ENCODE assay signal across 14 cellular contexts in the genomic region with DNA sequence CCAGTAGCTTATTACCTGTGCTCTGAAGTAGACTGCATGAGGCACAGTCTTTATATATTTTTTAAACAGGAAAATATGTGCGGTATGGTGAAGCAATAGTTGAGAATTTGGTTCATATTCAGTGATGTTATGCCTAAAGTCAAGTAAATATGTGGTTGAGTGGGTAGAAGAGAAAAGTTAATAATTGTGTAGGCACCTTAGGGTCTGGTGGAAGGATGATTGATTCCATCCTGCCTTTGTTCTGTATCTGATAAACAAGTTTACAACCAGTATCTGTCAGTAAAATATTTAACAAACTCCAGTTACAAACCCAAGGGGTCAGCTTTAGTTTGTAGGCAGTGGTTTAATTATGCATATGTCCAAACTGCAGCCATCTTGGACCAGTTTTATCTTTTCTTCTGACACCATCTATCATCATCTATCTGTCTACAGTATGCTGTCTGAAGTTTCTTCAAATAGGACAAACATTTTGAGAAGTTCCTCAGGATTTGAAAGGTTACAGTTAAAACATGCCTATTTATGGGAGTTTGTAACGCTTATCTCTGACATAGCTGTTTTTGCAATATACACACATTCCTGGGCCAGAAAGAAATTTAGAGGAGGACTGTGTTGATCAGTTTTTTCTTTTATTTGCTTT. TPM values are rescaled to one million over a fixed set of nuclear protein-coding genes. Genes with fewer than 3 reads are reported as not detected.
DNase-seq lines count a peak whose midpoint lies in the region; ATAC-seq, FAIRE-seq and TF ChIP-seq lines count a peak whose summit lies in the region.
"Had no signal": no experiment of that assay in that cellular context is flagged by ENCODE, and none has a peak within 500 bp of the region (broad histone marks: within the 10 kb centered on the region; RNA-seq: fewer than 3 reads in every experiment).

No MANE protein-coding gene starts in this region.

- H3K4me2 ChIP-seq in A549 (peak overlapping the region; percentile 90; the same call in 1 of the 3 replicates), endothelial cell of umbilical vein (ENCODE audit: insufficient read depth, low read length) (no peak overlapping the region)

- H3K36me3 ChIP-seq in endothelial cell of umbilical vein (ENCODE audit: control insufficient read depth in 2 of 2, extremely low read depth in 1 of 2, insufficient read depth in 2 of 2, low read length in 2 of 2), result no peaks in the 10 kb centered on the region
- H3K36me3 ChIP-seq: upper lobe of left lung had no signal

- no peak overlapping the region for H2AFZ ChIP-seq in endothelial cell of umbilical vein (ENCODE audit: low read depth, low read length)

- intact Hi-C loops in endothelial cell of umbilical vein (cut with micrococcal nuclease), result no loop called here

- no peak overlapping the region for H3K9ac ChIP-seq in endothelial cell of umbilical vein (replicated peaks; ENCODE audit: extremely low read depth, insufficient read depth, low read length)

- H3K9me1 ChIP-seq in endothelial cell of umbilical vein (replicated peaks; ENCODE audit: control insufficient read depth, extremely low read depth, insufficient read depth, low read length), result no peaks in the 10 kb centered on the region

- no peak for TF ChIP-seq EP300 in A549 (IDR thresholded peaks at IDR 0.05)

- ATAC-seq in A549 (no peak), GM18907 (IDR thresholded peaks at IDR 0.05; ENCODE audit: unreplicated experiment) (peak; percentile 56), HG03139 (IDR thresholded peaks at IDR 0.05; ENCODE audit: unreplicated experiment) (peak; percentile 48), GM21576 (IDR thresholded peaks at IDR 0.05; ENCODE audit: unreplicated experiment) (no peak)
- ATAC-seq: activated CD4-positive, CD25-positive, alpha-beta regulatory T cell treated with anti-CD3 and anti-CD28 coated beads, Interleukin-2, amount 50 U/mL, for 24 hours; HCT116 had no signal

- H4K20me1 ChIP-seq in endothelial cell of umbilical vein (replicated peaks; ENCODE audit: control insufficient read depth, extremely low read depth, insufficient read depth, low read length), result peaks cover 14% of the 10 kb centered on the region

- H3K27ac ChIP-seq in A549 (no peak overlapping the region), endothelial cell of umbilical vein (ENCODE audit: insufficient read depth, low read depth, low read length) (no peak overlapping the region)
- H3K27ac ChIP-seq: upper lobe of left lung had no signal

- TF ChIP-seq CTCF in A549 (IDR thresholded peaks at IDR 0.05), result no peak
- no peak for TF ChIP-seq CTCF in endothelial cell of umbilical vein (IDR thresholded peaks at IDR 0.05; ENCODE audit: extremely low read depth in 1 of 2, insufficient read depth in 1 of 2, low read depth in 1 of 2, low read length in 2 of 2)

- TF ChIP-seq POLR2A in A549 (IDR thresholded peaks at IDR 0.05; ENCODE audit: low read length), result no peak
- no peak for TF ChIP-seq POLR2A in endothelial cell of umbilical vein (IDR thresholded peaks at IDR 0.05; ENCODE audit: low read depth, low read length)

- H3K9me3 ChIP-seq in A549 (no peaks in the 10 kb centered on the region), endothelial cell of umbilical vein (replicated peaks; ENCODE audit: control insufficient read depth, insufficient read depth, low read length) (no peaks in the 10 kb centered on the region)
- H3K9me3 ChIP-seq: upper lobe of left lung had no signal

- peaks cover 99% of the 10 kb centered on the region for H3K79me2 ChIP-seq in endothelial cell of umbilical vein (ENCODE audit: control insufficient read depth, insufficient read depth, low read length)

- no peaks in the 10 kb centered on the region for H3K27me3 ChIP-seq in endothelial cell of umbilical vein (ENCODE audit: control insufficient read depth in 2 of 2, insufficient read depth in 2 of 2, low read length in 2 of 2)
- H3K27me3 ChIP-seq: upper lobe of left lung had no signal

- POLR2A ChIA-PET in A549 (lab: Yijun Ruan, JAX), result no interaction called here
- POLR2A ChIA-PET in endothelial cell of umbilical vein (lab: Charles Lee), result no interaction called here

- no peak for FAIRE-seq in A549 (lab: Jason Lieb, UNC)
- no peak for FAIRE-seq in endothelial cell of umbilical vein (lab: Jason Lieb, UNC)

- H3K4me1 ChIP-seq in A549 (peaks cover 50% of the 10 kb centered on the region), endothelial cell of umbilical vein (ENCODE audit: control insufficient read depth, extremely low read depth, insufficient read depth, low read length) (peaks cover 32% of the 10 kb centered on the region)

- CTCF ChIA-PET in A549 (lab: Yijun Ruan, JAX), result interaction anchor here (1.1 kb wide), 1 partner anchor 44 kb away, joined by 3 read pairs; no protein-coding TSS in a partner anchor
- CTCF ChIA-PET in endothelial cell of umbilical vein (lab: Charles Lee), result no interaction called here

- WGBS in A549 (ENCODE audit: missing lambda C conversion rate), result 87% methylated on average over 2 of the region's 2 CpGs

- dilution Hi-C loops in endothelial cell of umbilical vein (cut with MboI; ENCODE audit: extremely low pct_ligation_motif_present, low sequenced_read_pairs), result no loop called here

- BruUV-seq in endothelial cell of umbilical vein (replicated peaks; lab: Mats Ljungman, UMichigan), result no TSS peak

- DNase-seq in A549 (ENCODE audit: low read depth in 1 of 2, low spot score in 1 of 2) (no peak), endothelial cell of umbilical vein (ENCODE audit: low read depth, low spot score) (peak; percentile 31), CD1c-positive myeloid dendritic cell (ENCODE audit: extremely low spot score) (no peak), GF-D8 (lab: John Stamatoyannopoulos, UW) (no peak), D341Med (ENCODE audit: low spot score) (no peak)
- DNase-seq: activated T-cell treated with anti-CD3 and anti-CD28 coated beads, Interleukin-2, amount 50 U/mL, for 48 hours; immature natural killer cell; mammary epithelial cell; upper lobe of left lung had no signal

- H3K4me3 ChIP-seq in A549 (no peak overlapping the region), endothelial cell of umbilical vein (replicated peaks in 1 of 3; ENCODE audit: insufficient read depth in 1 of 3, low read depth in 1 of 3, low read length in 3 of 3) (no peak overlapping the region)
- H3K4me3 ChIP-seq: upper lobe of left lung had no signal

- TF ChIP-seq RAD21 in A549 (conservative IDR thresholded peaks at IDR 0.05 in 1 of 2, IDR thresholded peaks at IDR 0.05 in 1 of 2), result no peak

TF ChIP-seq in A549, 52 proteins besides CTCF, POLR2A, EP300 and RAD21:
- TF ChIP-seq NR3C1 (IDR thresholded peaks at IDR 0.05) (no peak), KDM5A (IDR thresholded peaks at IDR 0.05) (no peak), CBX2 (IDR thresholded peaks at IDR 0.05; ENCODE audit: borderline replicate concordance, low read depth) (no peak), ESRRA (IDR thresholded peaks at IDR 0.05; ENCODE audit: borderline replicate concordance, low read length) (no peak), RCOR1 (IDR thresholded peaks at IDR 0.05; ENCODE audit: low read depth, low read length) (no peak), CHD4 (IDR thresholded peaks at IDR 0.05; ENCODE audit: borderline replicate concordance) (no peak), EHMT2 (IDR thresholded peaks at IDR 0.05; ENCODE audit: low read depth) (no peak)

TF ChIP-seq in endothelial cell of umbilical vein, 7 proteins besides CTCF, POLR2A, EP300 and RAD21:
- TF ChIP-seq POLR2AphosphoS5 (IDR thresholded peaks at IDR 0.05; ENCODE audit: insufficient read depth, low read depth, low read length) (no peak), JUN (IDR thresholded peaks at IDR 0.05; ENCODE audit: borderline replicate concordance, insufficient read depth, insufficient read length, low read depth) (no peak), MAX (IDR thresholded peaks at IDR 0.05; ENCODE audit: insufficient read depth, insufficient read length) (no peak), EZH2 (IDR thresholded peaks at IDR 0.05; ENCODE audit: borderline replicate concordance, low read depth, low read length, severe bottlenecking) (no peak), MYC (IDR thresholded peaks at IDR 0.05; ENCODE audit: low read depth, low read length) (no peak), GATA2 (IDR thresholded peaks at IDR 0.05; ENCODE audit: insufficient read depth, insufficient read length, low read depth, low read length) (no peak)

RNA-seq across cellular contexts. Expression of gene SINHCAF, which starts 10.7 kb away (rescaled TPM):
- polyA plus RNA-seq in A549 (2011; rRNA removed) (81.8 and 106 TPM in 2 replicates), A549 (2017; fragmentation: RNase III; extraction: RNeasy Plus Mini Kit Qiagen cat#74134 plus additional on column Dnase treatment) (38.5 to 39.4 TPM (median 38.8 TPM) in 3 replicates), endothelial cell of umbilical vein (13.7 and 19.3 TPM in 2 replicates)
- 17.5 and 19.7 TPM in 2 replicates for polyA plus RNA-seq in A549 (2012; cell fraction: cytosol; rRNA removed)
- polyA plus RNA-seq in A549 (2012; cell fraction: nucleus; rRNA removed), result 8.7 and 14.1 TPM in 2 replicates
- 26.9 and 34.8 TPM in 2 replicates for polyA minus RNA-seq in A549 (2011; rRNA and poly(A)+ RNA removed)
- 73.5 and 83.4 TPM in 2 replicates for total RNA-seq in endothelial cell of umbilical vein
- 30.1 and 30.3 TPM in 2 replicates for polyA plus RNA-seq in endothelial cell of umbilical vein (2011; cell fraction: cytosol; rRNA removed)
- polyA plus RNA-seq in endothelial cell of umbilical vein (2011; cell fraction: nucleus; rRNA removed), result 23.8 and 38.6 TPM in 2 replicates
- 51.6 and 59.2 TPM in 2 replicates for polyA plus RNA-seq in endothelial cell of umbilical vein (2012)
- polyA minus RNA-seq in endothelial cell of umbilical vein, result 24.3 and 24.7 TPM in 2 replicates
- 45.3 TPM for polyA minus RNA-seq in endothelial cell of umbilical vein (2011; cell fraction: cytosol; rRNA and poly(A)+ RNA removed)
- polyA minus RNA-seq in endothelial cell of umbilical vein (2011; cell fraction: nucleus; rRNA and poly(A)+ RNA removed), result 31.5 and 42.6 TPM in 2 replicates

Comparison
In these comparisons a context has a peak if more than half of its experiments do, and no peak if none do; other contexts are left out.
1. ATAC-seq: peak in GM18907 (single experiment) and HG03139 (single experiment); none in A549 (0 of 2) and GM21576 (single experiment).